In genomic region chr4:44157611-44158277, GRCh38 we compare ENCODE assay signal across 17 cellular contexts.
DNase-seq lines count a peak whose midpoint lies in the region; ATAC-seq and TF ChIP-seq lines count a peak whose summit lies in the region.
"Had no signal": no experiment of that assay in that cellular context is flagged by ENCODE, and none has a peak within 500 bp of the region (broad histone marks: within the 10 kb centered on the region; RNA-seq: fewer than 3 reads in every experiment).

No MANE protein-coding gene starts in this region.

- no peak overlapping the region for H3K4me3 ChIP-seq in LNCaP clone FGC (ENCODE audit: low read depth, low read length)
- H3K4me3 ChIP-seq in cardiac fibroblast (replicated peaks in 1 of 2; ENCODE audit: low read depth in 2 of 2, low read length in 2 of 2): no peak overlapping the region
- H3K4me3 ChIP-seq: MG63 had no signal

- ATAC-seq in activated T-cell treated with anti-CD3 and anti-CD28 coated beads, Interleukin-2, amount 50 U/mL, for 72 hours (replicated peaks in 1 of 2): no peak
- ATAC-seq: activated CD8-positive, alpha-beta memory T cell treated with anti-CD3 and anti-CD28 coated beads, Interleukin-2, amount 10 ng/mL, durations not matched to agents 7 days and 5 days; naive thymus-derived CD8-positive, alpha-beta T cell had no signal

- no peaks in the 10 kb centered on the region for H3K27me3 Mint-ChIP-seq in activated T-cell treated with anti-CD3 and anti-CD28 coated beads, Interleukin-2, amount 50 U/mL, for 72 hours (ENCODE audit: low read depth)
- H3K27me3 Mint-ChIP-seq: activated CD8-positive, alpha-beta memory T cell treated with anti-CD3 and anti-CD28 coated beads, Interleukin-2, amount 10 ng/mL, durations not matched to agents 7 days and 5 days; naive thymus-derived CD8-positive, alpha-beta T cell had no signal

- H3K27ac Mint-ChIP-seq in activated T-cell treated with anti-CD3 and anti-CD28 coated beads, Interleukin-2, amount 50 U/mL, for 72 hours: no peak overlapping the region
- H3K27ac Mint-ChIP-seq: activated CD8-positive, alpha-beta memory T cell treated with anti-CD3 and anti-CD28 coated beads, Interleukin-2, amount 10 ng/mL, durations not matched to agents 7 days and 5 days; HFFc6; naive thymus-derived CD8-positive, alpha-beta T cell; T-helper 2 cell treated with Interferon-gamma antibody and Interleukin-4, amounts not matched to agents 5 μg/mL and 100 μg/mL, for 36 hours had no signal

- DNase-seq in DMS53 treated with DMSO at 0.1 percent for 48 hours (lab: John Stamatoyannopoulos, UW; ENCODE audit: unreplicated experiment) (peak; percentile 11), LNCaP clone FGC (ENCODE audit: low read depth) (peak; percentile 11), cardiac fibroblast (ENCODE audit: low read depth in 2 of 2) (peak; percentile 1 to 60), left kidney (ENCODE audit: low read depth, low spot score) (peak; percentile 26), mucosa of gallbladder (ENCODE audit: low spot score) (no peak), hepatic stellate cell (ENCODE audit: low spot score) (no peak), T1000 (lab: John Stamatoyannopoulos, UW) (no peak)
- no peak for DNase-seq in activated T-cell treated with anti-CD3 and anti-CD28 coated beads, Interleukin-2, amount 50 U/mL, for 72 hours
- DNase-seq: activated CD4-positive, CD25-positive, alpha-beta regulatory T cell treated with anti-CD3 and anti-CD28 coated beads, Interleukin-2, amount 50 U/mL, for 72 hours; activated CD8-positive, alpha-beta memory T cell treated with anti-CD3 and anti-CD28 coated beads, Interleukin-2, amount 10 ng/mL, durations not matched to agents 7 days and 5 days; activated gamma-delta T cell; aorta; HFFc6; MG63; naive thymus-derived CD8-positive, alpha-beta T cell; NCI-H82 had no signal

- no peak for TF ChIP-seq CTCF in LNCaP clone FGC (IDR thresholded peaks at IDR 0.05; ENCODE audit: control insufficient read depth, extremely low read depth, insufficient read depth)
- no peak for TF ChIP-seq CTCF in cardiac fibroblast (IDR thresholded peaks at IDR 0.05; ENCODE audit: low read depth, low read length)

- no peak overlapping the region for H3K4me3 Mint-ChIP-seq in activated T-cell treated with anti-CD3 and anti-CD28 coated beads, Interleukin-2, amount 50 U/mL, for 72 hours
- H3K4me3 Mint-ChIP-seq: activated CD8-positive, alpha-beta memory T cell treated with anti-CD3 and anti-CD28 coated beads, Interleukin-2, amount 10 ng/mL, durations not matched to agents 7 days and 5 days; HFFc6; naive thymus-derived CD8-positive, alpha-beta T cell; T-helper 2 cell treated with Interferon-gamma antibody and Interleukin-4, amounts not matched to agents 5 μg/mL and 100 μg/mL, for 36 hours had no signal

- H3K4me1 Mint-ChIP-seq in activated T-cell treated with anti-CD3 and anti-CD28 coated beads, Interleukin-2, amount 50 U/mL, for 72 hours (ENCODE audit: low read depth): no peaks in the 10 kb centered on the region
- H3K4me1 Mint-ChIP-seq: activated CD8-positive, alpha-beta memory T cell treated with anti-CD3 and anti-CD28 coated beads, Interleukin-2, amount 10 ng/mL, durations not matched to agents 7 days and 5 days; naive thymus-derived CD8-positive, alpha-beta T cell had no signal

- H3K9me3 Mint-ChIP-seq in activated T-cell treated with anti-CD3 and anti-CD28 coated beads, Interleukin-2, amount 50 U/mL, for 72 hours: peaks cover 3 to 10% of the 10 kb centered on the region in 2 donors

- no peaks in the 10 kb centered on the region for H3K36me3 Mint-ChIP-seq in activated T-cell treated with anti-CD3 and anti-CD28 coated beads, Interleukin-2, amount 50 U/mL, for 72 hours (ENCODE audit: insufficient read depth in 2 of 2)
- H3K36me3 Mint-ChIP-seq: activated CD8-positive, alpha-beta memory T cell treated with anti-CD3 and anti-CD28 coated beads, Interleukin-2, amount 10 ng/mL, durations not matched to agents 7 days and 5 days; naive thymus-derived CD8-positive, alpha-beta T cell had no signal

Comparison
In these comparisons a context has a peak if more than half of its experiments do, and no peak if none do; other contexts are left out.
1. DNase-seq: peak in DMS53 treated with DMSO at 0.1 percent for 48 hours (single experiment), LNCaP clone FGC (single experiment), cardiac fibroblast (2 of 2) and left kidney (single experiment); none in mucosa of gallbladder (single experiment), hepatic stellate cell (single experiment), activated T-cell treated with anti-CD3 and anti-CD28 coated beads, Interleukin-2, amount 50 U/mL, for 72 hours (0 of 2) and T1000 (single experiment).